15 cellular contexts compared by ENCODE assay signal in the genomic region with DNA sequence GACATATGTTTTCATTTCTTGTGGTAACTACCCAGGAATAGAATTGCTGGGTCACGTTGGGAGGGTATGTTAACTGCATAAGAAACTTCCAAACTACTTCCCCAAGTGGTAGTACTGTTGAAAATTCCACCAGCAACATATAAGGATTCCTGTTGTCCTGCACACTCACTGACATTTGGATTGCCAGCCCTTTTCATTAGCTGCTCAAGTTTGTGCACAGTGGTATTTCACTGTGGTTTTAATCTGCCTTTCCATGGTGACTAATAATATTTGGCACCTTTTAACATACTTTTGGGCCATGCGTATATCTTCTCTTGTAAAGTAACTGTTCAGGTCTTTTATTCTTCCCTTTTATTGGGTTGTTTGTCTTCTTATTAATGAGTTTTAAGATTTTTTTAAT.
DNase-seq lines count a peak whose midpoint lies in the region; ATAC-seq, FAIRE-seq and TF ChIP-seq lines count a peak whose summit lies in the region.
"Had no signal": no experiment of that assay in that cellular context is flagged by ENCODE, and none has a peak within 500 bp of the region (broad histone marks: within the 10 kb centered on the region; RNA-seq: fewer than 3 reads in every experiment).

No MANE protein-coding gene starts in this region.

- TF ChIP-seq CTCF in AG09319 (IDR thresholded peaks at IDR 0.05; ENCODE audit: low read depth, low read length): no peak
- no peak for TF ChIP-seq CTCF in fibroblast of mammary gland (conservative IDR thresholded peaks at IDR 0.05; ENCODE audit: control insufficient read depth, insufficient read depth, low read depth, low read length)
- no peak for TF ChIP-seq CTCF in neural crest cell (conservative IDR thresholded peaks at IDR 0.05)

- intact Hi-C loops in left colon (cut with DNase I, micrococcal nuclease): no loop called here

- H3K27ac Mint-ChIP-seq in neural crest cell (ENCODE audit: unreplicated experiment): no peak overlapping the region
- H3K27ac Mint-ChIP-seq in activated CD4-positive, alpha-beta memory T cell treated with anti-CD3 and anti-CD28 coated beads, Interleukin-2, amount 10 ng/mL, durations not matched to agents 7 days and 5 days: no peak overlapping the region
- H3K27ac Mint-ChIP-seq: activated T-cell treated with anti-CD3 and anti-CD28 coated beads, Interleukin-2, amount 50 U/mL, for 24 hours; natural killer cell had no signal

- DNase-seq in AG09319 (ENCODE audit: extremely low read depth, low read depth) (peak; percentile 15), RCC 7860 (ENCODE audit: low spot score) (peak; percentile 29), fibroblast of mammary gland (ENCODE audit: low read depth) (peak; percentile 49), neural crest cell (ENCODE audit: low read depth, low spot score) (no peak), NCI-H128 (lab: John Stamatoyannopoulos, UW; ENCODE audit: unreplicated experiment) (no peak), COR-L47 (lab: John Stamatoyannopoulos, UW) (no peak), left colon (no peak)
- DNase-seq in activated CD4-positive, alpha-beta memory T cell treated with anti-CD3 and anti-CD28 coated beads, Interleukin-2, amount 10 ng/mL, durations not matched to agents 7 days and 5 days: no peak
- DNase-seq: activated T-cell treated with anti-CD3 and anti-CD28 coated beads, Interleukin-2, amount 50 U/mL, for 24 hours; aorta; natural killer cell; NCI-H1105 treated with DMSO at 0.1 percent for 48 hours; stimulated activated CD4-positive, alpha-beta T cell treated with anti-CD3 and anti-CD28 coated beads, Interleukin-12 subunit alpha, Interleukin-12 subunit beta, amount 100 ng/mL, for 4 hours had no signal

- FAIRE-seq in RCC 7860 (lab: Jason Lieb, UNC): peak; percentile 5

- H3K4me3 Mint-ChIP-seq in neural crest cell: peak overlapping the region; percentile 5
- no peak overlapping the region for H3K4me3 Mint-ChIP-seq in activated CD4-positive, alpha-beta memory T cell treated with anti-CD3 and anti-CD28 coated beads, Interleukin-2, amount 10 ng/mL, durations not matched to agents 7 days and 5 days
- H3K4me3 Mint-ChIP-seq: activated T-cell treated with anti-CD3 and anti-CD28 coated beads, Interleukin-2, amount 50 U/mL, for 24 hours; natural killer cell had no signal

- H3K4me3 ChIP-seq in fibroblast of mammary gland (ENCODE audit: control insufficient read depth, low read depth, low read length): no peak overlapping the region
- H3K4me3 ChIP-seq: BLaER1 treated with 17β-estradiol and CSF1 and Interleukin-3, amounts not matched to agents 10 nM and 100 nM; SJSA1 had no signal

- no peak for ATAC-seq in left colon
- ATAC-seq: natural killer cell had no signal

- no peaks in the 10 kb centered on the region for H3K27me3 Mint-ChIP-seq in neural crest cell (ENCODE audit: low read depth)
- H3K27me3 Mint-ChIP-seq in activated CD4-positive, alpha-beta memory T cell treated with anti-CD3 and anti-CD28 coated beads, Interleukin-2, amount 10 ng/mL, durations not matched to agents 7 days and 5 days: no peaks in the 10 kb centered on the region
- H3K27me3 Mint-ChIP-seq: activated T-cell treated with anti-CD3 and anti-CD28 coated beads, Interleukin-2, amount 50 U/mL, for 24 hours had no signal

- H3K4me1 Mint-ChIP-seq in neural crest cell: peaks cover 63% of the 10 kb centered on the region
- no peaks in the 10 kb centered on the region for H3K4me1 Mint-ChIP-seq in activated CD4-positive, alpha-beta memory T cell treated with anti-CD3 and anti-CD28 coated beads, Interleukin-2, amount 10 ng/mL, durations not matched to agents 7 days and 5 days
- H3K4me1 Mint-ChIP-seq: natural killer cell had no signal

- CTCF ChIA-PET in activated CD4-positive, alpha-beta memory T cell treated with anti-CD3 and anti-CD28 coated beads, Interleukin-2, amount 10 ng/mL, durations not matched to agents 7 days and 5 days (lab: Charles Lee): no interaction called here

- POLR2A ChIA-PET in activated CD4-positive, alpha-beta memory T cell treated with anti-CD3 and anti-CD28 coated beads, Interleukin-2, amount 10 ng/mL, durations not matched to agents 7 days and 5 days (lab: Charles Lee): no interaction called here

- no peaks in the 10 kb centered on the region for H3K9me3 Mint-ChIP-seq in neural crest cell
- H3K9me3 Mint-ChIP-seq in activated CD4-positive, alpha-beta memory T cell treated with anti-CD3 and anti-CD28 coated beads, Interleukin-2, amount 10 ng/mL, durations not matched to agents 7 days and 5 days: no peaks in the 10 kb centered on the region
- H3K9me3 Mint-ChIP-seq: activated T-cell treated with anti-CD3 and anti-CD28 coated beads, Interleukin-2, amount 50 U/mL, for 24 hours; natural killer cell had no signal

- H3K36me3 Mint-ChIP-seq in neural crest cell (ENCODE audit: low read depth): no peaks in the 10 kb centered on the region
- H3K36me3 Mint-ChIP-seq in activated CD4-positive, alpha-beta memory T cell treated with anti-CD3 and anti-CD28 coated beads, Interleukin-2, amount 10 ng/mL, durations not matched to agents 7 days and 5 days (ENCODE audit: low read depth): no peaks in the 10 kb centered on the region
- H3K36me3 Mint-ChIP-seq: natural killer cell had no signal

Comparison
In these comparisons a context has a peak if more than half of its experiments do, and no peak if none do; other contexts are left out.
1. DNase-seq: peak in AG09319 (single experiment), RCC 7860 (single experiment) and fibroblast of mammary gland (single experiment); none in neural crest cell (single experiment), activated CD4-positive, alpha-beta memory T cell treated with anti-CD3 and anti-CD28 coated beads, Interleukin-2, amount 10 ng/mL, durations not matched to agents 7 days and 5 days (single experiment), NCI-H128 (single experiment), COR-L47 (single experiment) and left colon (0 of 2).